9 cellular contexts compared by ENCODE assay signal in the genomic region with DNA sequence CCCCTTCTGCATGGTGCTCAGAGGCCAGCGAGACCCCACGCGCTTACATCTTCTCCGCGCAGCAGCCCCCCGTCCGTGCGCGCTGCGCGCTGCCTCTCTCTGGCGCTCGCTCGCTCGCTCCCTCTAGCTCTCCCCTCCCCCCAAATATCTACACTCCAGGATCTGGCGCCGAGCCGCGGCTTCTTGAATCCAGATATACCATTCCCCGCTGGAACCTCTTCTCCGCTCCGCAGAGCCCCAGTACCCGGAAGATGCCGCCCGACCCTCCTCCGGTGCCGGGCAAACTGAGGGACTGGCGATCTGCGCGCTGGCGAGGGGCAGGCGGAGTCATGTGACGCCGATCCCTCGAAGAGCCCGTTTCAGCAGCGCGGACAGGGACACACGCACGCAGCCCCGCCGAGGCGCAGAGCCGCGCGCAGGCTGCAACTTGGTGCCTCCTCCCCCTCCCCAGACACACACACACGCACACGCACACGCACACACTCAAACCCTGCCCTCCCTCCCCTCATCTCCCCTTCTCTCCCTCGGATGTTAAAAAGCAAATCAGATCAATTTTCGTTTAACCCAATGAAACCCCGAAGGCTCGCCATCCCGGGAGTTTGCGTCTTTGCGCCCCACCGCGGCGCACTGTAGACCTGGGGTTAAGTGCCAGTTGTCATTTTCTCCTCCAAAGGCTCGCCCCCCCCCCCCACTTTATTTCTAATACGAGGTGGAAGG. TPM values are rescaled to one million over a fixed set of nuclear protein-coding genes. Genes with fewer than 3 reads are reported as not detected.
DNase-seq lines count a peak whose midpoint lies in the region; ATAC-seq and TF ChIP-seq lines count a peak whose summit lies in the region.
"Had no signal": no experiment of that assay in that cellular context is flagged by ENCODE, and none has a peak within 500 bp of the region (broad histone marks: within the 10 kb centered on the region; RNA-seq: fewer than 3 reads in every experiment).

A gene with protein sequence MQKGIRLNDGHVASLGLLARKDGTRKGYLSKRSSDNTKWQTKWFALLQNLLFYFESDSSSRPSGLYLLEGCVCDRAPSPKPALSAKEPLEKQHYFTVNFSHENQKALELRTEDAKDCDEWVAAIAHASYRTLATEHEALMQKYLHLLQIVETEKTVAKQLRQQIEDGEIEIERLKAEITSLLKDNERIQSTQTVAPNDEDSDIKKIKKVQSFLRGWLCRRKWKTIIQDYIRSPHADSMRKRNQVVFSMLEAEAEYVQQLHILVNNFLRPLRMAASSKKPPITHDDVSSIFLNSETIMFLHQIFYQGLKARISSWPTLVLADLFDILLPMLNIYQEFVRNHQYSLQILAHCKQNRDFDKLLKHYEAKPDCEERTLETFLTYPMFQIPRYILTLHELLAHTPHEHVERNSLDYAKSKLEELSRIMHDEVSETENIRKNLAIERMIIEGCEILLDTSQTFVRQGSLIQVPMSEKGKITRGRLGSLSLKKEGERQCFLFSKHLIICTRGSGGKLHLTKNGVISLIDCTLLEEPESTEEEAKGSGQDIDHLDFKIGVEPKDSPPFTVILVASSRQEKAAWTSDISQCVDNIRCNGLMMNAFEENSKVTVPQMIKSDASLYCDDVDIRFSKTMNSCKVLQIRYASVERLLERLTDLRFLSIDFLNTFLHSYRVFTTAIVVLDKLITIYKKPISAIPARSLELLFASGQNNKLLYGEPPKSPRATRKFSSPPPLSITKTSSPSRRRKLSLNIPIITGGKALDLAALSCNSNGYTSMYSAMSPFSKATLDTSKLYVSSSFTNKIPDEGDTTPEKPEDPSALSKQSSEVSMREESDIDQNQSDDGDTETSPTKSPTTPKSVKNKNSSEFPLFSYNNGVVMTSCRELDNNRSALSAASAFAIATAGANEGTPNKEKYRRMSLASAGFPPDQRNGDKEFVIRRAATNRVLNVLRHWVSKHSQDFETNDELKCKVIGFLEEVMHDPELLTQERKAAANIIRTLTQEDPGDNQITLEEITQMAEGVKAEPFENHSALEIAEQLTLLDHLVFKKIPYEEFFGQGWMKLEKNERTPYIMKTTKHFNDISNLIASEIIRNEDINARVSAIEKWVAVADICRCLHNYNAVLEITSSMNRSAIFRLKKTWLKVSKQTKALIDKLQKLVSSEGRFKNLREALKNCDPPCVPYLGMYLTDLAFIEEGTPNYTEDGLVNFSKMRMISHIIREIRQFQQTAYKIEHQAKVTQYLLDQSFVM (N-terminal part only) (minus strand): TSS at position 294 of the 717 bp plus-strand sequence. CDS start 282 bp downstream, at position 12.

- in situ Hi-C loops in G401 (cut with HindIII; ENCODE audit: low sequenced_read_pairs) (no loop called here), Panc1 (cut with HindIII; ENCODE audit: low pct_unique_long_range_greater_than_20kb, low sequenced_read_pairs) (no loop called here)

- no peaks in the 10 kb centered on the region for H3K36me3 Mint-ChIP-seq in activated CD4-positive, alpha-beta T cell treated with anti-CD3 and anti-CD28 coated beads for 36 hours (ENCODE audit: low read depth)

- intact Hi-C loops in Panc1 (cut with micrococcal nuclease; ENCODE audit: unreplicated experiment): no loop called here
- intact Hi-C loops in heart left ventricle (cut with DNase I): no loop called here
- intact Hi-C loops in activated CD4-positive, alpha-beta T cell treated with anti-CD3 and anti-CD28 coated beads for 36 hours (cut with DNase I, micrococcal nuclease): no loop called here

- no peak within 1 kb of the TSS for H3K4me3 Mint-ChIP-seq in activated CD4-positive, alpha-beta T cell treated with anti-CD3 and anti-CD28 coated beads for 36 hours

- H3K4me3 ChIP-seq in Panc1 (ENCODE audit: low read depth in 2 of 2, low read length in 2 of 2): peak within 1 kb of the TSS; percentile 35 to 44
- peak within 1 kb of the TSS in 11 of 12 donors; percentile 0 to 37 (median 30) for H3K4me3 ChIP-seq in heart left ventricle
- peak within 1 kb of the TSS; percentile 32 for H3K4me3 ChIP-seq in rectal smooth muscle tissue (ENCODE audit: low read length)

- POLR2A ChIA-PET in Panc1 (lab: Charles Lee): no interaction called here
- POLR2A ChIA-PET in activated CD4-positive, alpha-beta T cell treated with anti-CD3 and anti-CD28 coated beads for 36 hours (lab: Charles Lee): no interaction called here

- ATAC-seq in Panc1 (no peak), heart left ventricle (no peak)
- no peak for ATAC-seq in activated CD4-positive, alpha-beta T cell treated with anti-CD3 and anti-CD28 coated beads for 36 hours

- H3K4me1 ChIP-seq in Panc1 (ENCODE audit: control insufficient read depth, insufficient read depth, low read length): peaks cover 11% of the 10 kb centered on the region
- H3K4me1 ChIP-seq in heart left ventricle: peaks cover 0 to 27% (median 7%) of the 10 kb centered on the region in 12 donors
- peaks cover 2% of the 10 kb centered on the region for H3K4me1 ChIP-seq in rectal smooth muscle tissue (ENCODE audit: control insufficient read depth, insufficient read depth, low read length)

- no peak for TF ChIP-seq POLR2A in heart left ventricle (IDR thresholded peaks at IDR 0.05)

- TF ChIP-seq CTCF in Panc1 (IDR thresholded peaks at IDR 0.05): no peak
- TF ChIP-seq CTCF in heart left ventricle (IDR thresholded peaks at IDR 0.05): no peak

- H3K4me1 Mint-ChIP-seq in activated CD4-positive, alpha-beta T cell treated with anti-CD3 and anti-CD28 coated beads for 36 hours: peaks cover 10% of the 10 kb centered on the region

- no peaks in the 10 kb centered on the region for H3K9me3 ChIP-seq in Panc1 (ENCODE audit: control insufficient read depth, insufficient read depth, low read depth, low read length)
- H3K9me3 ChIP-seq in heart left ventricle: no peaks in the 10 kb centered on the region

- no peak within 1 kb of the TSS for H3K27ac Mint-ChIP-seq in activated CD4-positive, alpha-beta T cell treated with anti-CD3 and anti-CD28 coated beads for 36 hours

- CTCF ChIA-PET in Panc1 (lab: Charles Lee): interaction anchor here (0.6 to 0.7 kb wide), 3 partner anchors 37 to 138 kb away, joined by 4 to 11 read pairs (median 7); no protein-coding TSS in a partner anchor
- CTCF ChIA-PET in activated CD4-positive, alpha-beta T cell treated with anti-CD3 and anti-CD28 coated beads for 36 hours (lab: Charles Lee): interaction anchor here (0.7 kb wide), 1 partner anchor 90 kb away, joined by 5 read pairs; no protein-coding TSS in a partner anchor

- BruUV-seq in Panc1 (replicated peaks; lab: Mats Ljungman, UMichigan): no TSS peak

- H3K27ac ChIP-seq in Panc1 (ENCODE audit: low read length) (no peak within 1 kb of the TSS), heart left ventricle (no peak within 1 kb of the TSS), rectal smooth muscle tissue (ENCODE audit: low read depth, low read length) (no peak within 1 kb of the TSS)
- H3K27ac ChIP-seq: KMS-11 had no signal

- no peak within 1 kb of the TSS for H3K9ac ChIP-seq in rectal smooth muscle tissue (ENCODE audit: low read length)
- H3K9ac ChIP-seq: KMS-11 had no signal

- H3K27me3 Mint-ChIP-seq in activated CD4-positive, alpha-beta T cell treated with anti-CD3 and anti-CD28 coated beads for 36 hours: peaks cover 61% of the 10 kb centered on the region

- H3K27me3 ChIP-seq in Panc1 (ENCODE audit: control insufficient read depth, insufficient read depth, low read length): peaks cover 11% of the 10 kb centered on the region
- H3K27me3 ChIP-seq in heart left ventricle: peaks cover 39 to 76% (median 54%) of the 10 kb centered on the region in 9 donors
- H3K27me3 ChIP-seq in rectal smooth muscle tissue (ENCODE audit: control insufficient read depth, insufficient read depth, low read length): peaks cover 34% of the 10 kb centered on the region

- no peaks in the 10 kb centered on the region for H3K9me3 Mint-ChIP-seq in activated CD4-positive, alpha-beta T cell treated with anti-CD3 and anti-CD28 coated beads for 36 hours (ENCODE audit: low read depth)

- no peaks in the 10 kb centered on the region for H3K36me3 ChIP-seq in Panc1 (ENCODE audit: control insufficient read depth, insufficient read depth, low read length)
- H3K36me3 ChIP-seq in heart left ventricle: no peaks in the 10 kb centered on the region
- no peaks in the 10 kb centered on the region for H3K36me3 ChIP-seq in rectal smooth muscle tissue (ENCODE audit: control insufficient read depth, insufficient read depth, low read length)

- 1 to 2% (median 1%) methylated on average over 52 to 61 of the region's 61 CpGs for WGBS in heart left ventricle, 4 donors

- DNase-seq in G401 (ENCODE audit: low spot score): peak; percentile 78
- no peak for DNase-seq in Panc1 (ENCODE audit: low read depth, low spot score)
- DNase-seq in heart left ventricle: no peak
- DNase-seq in activated naive CD4-positive, alpha-beta T cell treated with anti-CD3 and anti-CD28 coated beads, Interleukin-2, amount 50 U/mL, for 16 hours: no peak
- no peak for DNase-seq in UCSD-AML1 (lab: John Stamatoyannopoulos, UW; ENCODE audit: unreplicated experiment)
- DNase-seq in activated CD4-positive, alpha-beta T cell treated with anti-CD3 and anti-CD28 coated beads for 36 hours: no peak
- DNase-seq in NCI-H187 (lab: John Stamatoyannopoulos, UW): no peak

RNA-seq across cellular contexts. Expression of the gene that starts here (rescaled TPM):
- total RNA-seq in G401 (2014; rRNA removed; shearing (Covaris generic)): 0.12 and 1.6 TPM in 2 replicates
- total RNA-seq in Panc1 (2021; ENCODE audit: unreplicated experiment): 0.59 TPM
- polyA plus RNA-seq in Panc1 (2012; ENCODE audit: insufficient read length): 1.2 TPM
- under 1 TPM in 3 of 9 donors, not detected in 6; 0.12 to 0.40 (median 0.25) TPM for total RNA-seq in heart left ventricle
- polyA plus RNA-seq in heart left ventricle: not detected
- not detected for total RNA-seq in activated CD4-positive, alpha-beta T cell treated with anti-CD3 and anti-CD28 coated beads for 36 hours
